ENCODE assay signal across 11 cellular contexts in the genomic region with DNA sequence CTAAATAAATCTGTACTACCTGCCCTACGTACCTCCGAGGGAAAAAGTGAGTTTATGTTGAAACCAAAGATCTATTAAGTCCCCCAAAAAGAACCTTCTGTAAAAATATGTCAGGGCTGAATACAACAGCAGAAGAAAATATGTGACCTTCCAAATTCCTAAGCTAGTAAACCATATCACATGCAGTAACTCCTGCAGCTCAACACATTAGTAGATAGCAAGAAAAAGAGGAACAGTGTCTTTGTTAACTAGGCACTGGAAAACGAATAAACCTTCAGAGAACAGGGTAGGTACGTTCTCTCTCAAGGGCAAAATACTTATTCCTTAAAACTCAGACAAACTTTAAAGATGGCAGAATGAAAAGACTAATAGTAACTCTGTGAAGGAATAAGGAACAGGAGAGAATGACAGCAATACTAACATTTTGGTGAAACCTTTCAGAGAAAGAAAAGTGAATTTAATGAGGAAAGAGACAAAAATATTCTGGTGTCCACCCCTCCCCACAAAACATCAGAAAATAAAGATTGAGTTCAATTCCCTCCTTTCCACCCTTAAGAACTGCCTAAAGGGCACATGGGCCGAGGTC. TPM values are rescaled to one million over a fixed set of nuclear protein-coding genes. Genes with fewer than 3 reads are reported as not detected.
DNase-seq lines count a peak whose midpoint lies in the region; ATAC-seq and TF ChIP-seq lines count a peak whose summit lies in the region.
"Had no signal": no experiment of that assay in that cellular context is flagged by ENCODE, and none has a peak within 500 bp of the region (broad histone marks: within the 10 kb centered on the region; RNA-seq: fewer than 3 reads in every experiment).

No MANE protein-coding gene starts in this region.

- peaks cover 40% of the 10 kb centered on the region for H3K4me1 Mint-ChIP-seq in activated T-helper 2 cell treated with anti-CD3 and anti-CD28 coated beads, Interferon-gamma antibody, Interleukin-2, Interleukin-4, amounts not matched to agents 10 μg/mL and 5 μg/mL and 100 μg/mL, durations not matched to agents 14 hours and 24 hours and 36 hours (ENCODE audit: low read depth)
- H3K4me1 Mint-ChIP-seq in T-cell = peaks cover 22 to 30% (median 29%) of the 10 kb centered on the region in 3 donors

- TF ChIP-seq CTCF in 22Rv1 (IDR thresholded peaks at IDR 0.05) (no peak), HCT116 (IDR thresholded peaks at IDR 0.05 in 2 of 3, conservative IDR thresholded peaks at IDR 0.05 in 1 of 3; ENCODE audit: borderline replicate concordance in 1 of 3, insufficient read depth in 1 of 3, low read depth in 2 of 3, low read length in 2 of 3) (no peak)

- TF ChIP-seq POLR2A in HCT116 (IDR thresholded peaks at IDR 0.05; ENCODE audit: borderline replicate concordance, extremely low read depth, insufficient read depth, insufficient read length) = no peak

- peaks cover 22% of the 10 kb centered on the region for H3K79me2 ChIP-seq in HCT116 (ENCODE audit: insufficient read depth, low read length)

- no TSS peak for BruUV-seq in HCT116 (replicated peaks; lab: Mats Ljungman, UMichigan)

- ATAC-seq in HCT116 = no peak
- ATAC-seq in T-cell (replicated peaks in 1 of 4) = no peak

- peak overlapping the region; percentile 1 for H3K27ac Mint-ChIP-seq in activated T-helper 2 cell treated with anti-CD3 and anti-CD28 coated beads, Interferon-gamma antibody, Interleukin-2, Interleukin-4, amounts not matched to agents 10 μg/mL and 5 μg/mL and 100 μg/mL, durations not matched to agents 14 hours and 24 hours and 36 hours
- no peak overlapping the region for H3K27ac Mint-ChIP-seq in T-cell

- CTCF ChIA-PET in HCT116 (lab: Charles Lee) = interaction anchor here (1.4 to 2.0 kb wide), 2 partner anchors 9 to 63 kb away, joined by 3 to 17 read pairs; a partner anchor contains a TSS
- CTCF ChIA-PET in T-cell (lab: Charles Lee) = interaction anchor here in 1 of 2 donors (1.2 kb wide), 1 partner anchor 10 kb away, joined by 5 read pairs; no protein-coding TSS in a partner anchor

- no peaks in the 10 kb centered on the region for H3K9me2 ChIP-seq in HCT116 (ENCODE audit: insufficient read depth)

- H3K27me3 Mint-ChIP-seq in activated T-helper 2 cell treated with anti-CD3 and anti-CD28 coated beads, Interferon-gamma antibody, Interleukin-2, Interleukin-4, amounts not matched to agents 10 μg/mL and 5 μg/mL and 100 μg/mL, durations not matched to agents 14 hours and 24 hours and 36 hours (ENCODE audit: low read depth) = no peaks in the 10 kb centered on the region
- H3K27me3 Mint-ChIP-seq in T-cell = no peaks in the 10 kb centered on the region

- no peak for TF ChIP-seq RAD21 in HCT116 (IDR thresholded peaks at IDR 0.05; ENCODE audit: low read depth)

- peak overlapping the region; percentile 13 for H3K9ac ChIP-seq in HCT116 (ENCODE audit: low read length)

- POLR2A ChIA-PET in HCT116 (lab: Charles Lee) = interaction anchor here (1.0 to 2.6 kb wide), 3 partner anchors 11 to 24 kb away, joined by 3 to 17 read pairs (median 4); a partner anchor contains a TSS
- POLR2A ChIA-PET in T-cell (lab: Charles Lee) = interaction anchor here in 1 of 2 donors (1.1 kb wide), 1 partner anchor 9 kb away, joined by 5 read pairs; no protein-coding TSS in a partner anchor

- H2AFZ ChIP-seq in HCT116 (ENCODE audit: low read depth, low read length, poor library complexity, severe bottlenecking) = no peak overlapping the region

- 0 out of 4 replicates have a peak, but pooled peaks cover 0 to 7% of the 10 kb centered on the region in 2 experiments for H3K36me3 ChIP-seq in HCT116 (ENCODE audit: control insufficient read depth in 1 of 2, insufficient read depth in 2 of 2, low read length in 2 of 2)
- H3K36me3 ChIP-seq: ovary had no signal

- no peaks in the 10 kb centered on the region for H3K9me3 ChIP-seq in HCT116 (ENCODE audit: control insufficient read depth in 1 of 2, insufficient read depth in 1 of 2, low read depth in 1 of 2, low read length in 2 of 2)
- H3K9me3 ChIP-seq: ovary had no signal

- H4K20me1 ChIP-seq in HCT116 (ENCODE audit: insufficient read depth) = no peaks in the 10 kb centered on the region

- DNase-seq in HCT116 (ENCODE audit: low read depth, low spot score) = no peak
- no peak for DNase-seq in activated T-helper 2 cell treated with anti-CD3 and anti-CD28 coated beads, Interferon-gamma antibody, Interleukin-2, Interleukin-4, amounts not matched to agents 10 μg/mL and 5 μg/mL and 100 μg/mL, durations not matched to agents 14 hours and 24 hours and 36 hours (ENCODE audit: low spot score)
- DNase-seq in kidney glomerular epithelial cell (lab: John Stamatoyannopoulos, UW) = peak; percentile 81
- no peak for DNase-seq in T-cell
- no peak for DNase-seq in AG08395 (ENCODE audit: low spot score)
- no peak for DNase-seq in GOT3 (lab: John Stamatoyannopoulos, UW)
- no peak for DNase-seq in NCI-H2107 treated with DMSO at 0.1 percent for 48 hours (lab: John Stamatoyannopoulos, UW; ENCODE audit: unreplicated experiment)
- DNase-seq: T1000 had no signal

- H3K4me3 Mint-ChIP-seq in activated T-helper 2 cell treated with anti-CD3 and anti-CD28 coated beads, Interferon-gamma antibody, Interleukin-2, Interleukin-4, amounts not matched to agents 10 μg/mL and 5 μg/mL and 100 μg/mL, durations not matched to agents 14 hours and 24 hours and 36 hours (ENCODE audit: low read depth) = no peak overlapping the region
- H3K4me3 Mint-ChIP-seq in T-cell = no peak overlapping the region

- RAD21 ChIA-PET in HCT116 (lab: Charles Lee; ENCODE audit: low non-redundant PET in 1 of 2, low total read pairs in 2 of 2, uncharacterized antibody in 2 of 2, unreplicated experiment in 2 of 2) = interaction anchor here (0.6 to 0.7 kb wide), 2 partner anchors 18 to 239 kb away, joined by 3 to 4 read pairs; a partner anchor contains a TSS

- no peak overlapping the region; a peak in 1 of 4 replicates for H3K4me3 ChIP-seq in HCT116 (replicated peaks in 1 of 2; ENCODE audit: low read depth in 1 of 2, low read length in 2 of 2)
- H3K4me3 ChIP-seq: coronary artery, ovary had no signal

- intact Hi-C loops in HCT116 (cut with micrococcal nuclease) = no loop called here
- intact Hi-C loops in activated T-helper 2 cell treated with anti-CD3 and anti-CD28 coated beads, Interferon-gamma antibody, Interleukin-2, Interleukin-4, amounts not matched to agents 10 μg/mL and 5 μg/mL and 100 μg/mL, durations not matched to agents 14 hours and 24 hours and 36 hours (cut with micrococcal nuclease) = no loop called here

- peaks cover 36% of the 10 kb centered on the region for H3K36me3 Mint-ChIP-seq in activated T-helper 2 cell treated with anti-CD3 and anti-CD28 coated beads, Interferon-gamma antibody, Interleukin-2, Interleukin-4, amounts not matched to agents 10 μg/mL and 5 μg/mL and 100 μg/mL, durations not matched to agents 14 hours and 24 hours and 36 hours (ENCODE audit: low read depth)
- H3K36me3 Mint-ChIP-seq in T-cell = peaks cover 3% of the 10 kb centered on the region

- peak overlapping the region; percentile 53 for H3K4me2 ChIP-seq in HCT116 (ENCODE audit: low read length)

- H3K27ac ChIP-seq in 22Rv1 (peak overlapping the region; percentile 26; the same call in 1 of the 2 replicates), HCT116 (ENCODE audit: low read depth, low read length) (no peak overlapping the region)
- H3K27ac ChIP-seq: coronary artery had no signal

- H3K9me3 Mint-ChIP-seq in activated T-helper 2 cell treated with anti-CD3 and anti-CD28 coated beads, Interferon-gamma antibody, Interleukin-2, Interleukin-4, amounts not matched to agents 10 μg/mL and 5 μg/mL and 100 μg/mL, durations not matched to agents 14 hours and 24 hours and 36 hours = no peaks in the 10 kb centered on the region
- H3K9me3 Mint-ChIP-seq in T-cell = no peaks in the 10 kb centered on the region

- H3K4me1 ChIP-seq in HCT116 (ENCODE audit: control insufficient read depth in 1 of 2, insufficient read depth in 2 of 2, low read length in 2 of 2) = peaks cover 48 to 53% of the 10 kb centered on the region in 2 experiments

- no peaks in the 10 kb centered on the region for H3K27me3 ChIP-seq in HCT116 (ENCODE audit: insufficient read depth, low read length)
- H3K27me3 ChIP-seq: ovary had no signal

TF ChIP-seq in HCT116, 20 proteins besides CTCF, POLR2A, EP300 and RAD21 (continues in another document):
- TF ChIP-seq, protein P1, sequence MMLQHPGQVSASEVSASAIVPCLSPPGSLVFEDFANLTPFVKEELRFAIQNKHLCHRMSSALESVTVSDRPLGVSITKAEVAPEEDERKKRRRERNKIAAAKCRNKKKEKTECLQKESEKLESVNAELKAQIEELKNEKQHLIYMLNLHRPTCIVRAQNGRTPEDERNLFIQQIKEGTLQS (IDR thresholded peaks at IDR 0.05) = no peak
- no peak for TF ChIP-seq EZH2 (IDR thresholded peaks at IDR 0.05)
- no peak for TF ChIP-seq YY1 (IDR thresholded peaks at IDR 0.05; ENCODE audit: extremely low read depth, insufficient replicate concordance, low read depth, low read length)
- TF ChIP-seq, protein P2, sequence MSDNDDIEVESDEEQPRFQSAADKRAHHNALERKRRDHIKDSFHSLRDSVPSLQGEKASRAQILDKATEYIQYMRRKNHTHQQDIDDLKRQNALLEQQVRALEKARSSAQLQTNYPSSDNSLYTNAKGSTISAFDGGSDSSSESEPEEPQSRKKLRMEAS (IDR thresholded peaks at IDR 0.05) = no peak

RNA-seq across cellular contexts. Expression of a gene that starts 18.0 kb away (rescaled TPM):
- total RNA-seq in HCT116 (2021; ENCODE audit: unreplicated experiment) = 72.3 TPM
- 9.7 and 16.1 TPM in 2 replicates for polyA plus RNA-seq in HCT116 (2012)
- 98.1 and 100 TPM in 2 replicates for total RNA-seq in activated T-helper 2 cell treated with anti-CD3 and anti-CD28 coated beads, Interferon-gamma antibody, Interleukin-2, Interleukin-4, amounts not matched to agents 10 μg/mL and 5 μg/mL and 100 μg/mL, durations not matched to agents 14 hours and 24 hours and 36 hours
- total RNA-seq in T-cell = 10 to 100 TPM; 43.8 to 54.5 (median 47.1) TPM

RNA-seq across cellular contexts. Expression of a gene that starts 18.6 kb away (rescaled TPM):
- total RNA-seq in HCT116 (2021; ENCODE audit: unreplicated experiment) (1,878 TPM), T-cell (1,000 to 10,000 TPM; 1,133 to 1,642 (median 1,239) TPM)
- polyA plus RNA-seq in HCT116 (2012) = 1,517 and 1,973 TPM in 2 replicates
- total RNA-seq in activated T-helper 2 cell treated with anti-CD3 and anti-CD28 coated beads, Interferon-gamma antibody, Interleukin-2, Interleukin-4, amounts not matched to agents 10 μg/mL and 5 μg/mL and 100 μg/mL, durations not matched to agents 14 hours and 24 hours and 36 hours = 1,977 and 2,036 TPM in 2 replicates

RNA-seq across cellular contexts. Expression of a gene that starts 38.9 kb away (rescaled TPM):
- total RNA-seq in HCT116 (2021; ENCODE audit: unreplicated experiment) = 1.3 TPM
- 0.69 and 0.81 TPM in 2 replicates for polyA plus RNA-seq in HCT116 (2012)
- not detected in 2 replicates for total RNA-seq in activated T-helper 2 cell treated with anti-CD3 and anti-CD28 coated beads, Interferon-gamma antibody, Interleukin-2, Interleukin-4, amounts not matched to agents 10 μg/mL and 5 μg/mL and 100 μg/mL, durations not matched to agents 14 hours and 24 hours and 36 hours
- total RNA-seq in T-cell = 1 to 10 TPM in 2 of 5 donors, under 1 TPM in 3; 0.58 to 1.5 (median 0.95) TPM
